Comparison of ENCODE assay signal across 12 cellular contexts in genomic region chr20:57326667-57327455, GRCh38. TPM values are rescaled to one million over a fixed set of nuclear protein-coding genes. Genes with fewer than 3 reads are reported as not detected.
DNase-seq lines count a peak whose midpoint lies in the region; ATAC-seq and TF ChIP-seq lines count a peak whose summit lies in the region.
"Had no signal": no experiment of that assay in that cellular context is flagged by ENCODE, and none has a peak within 500 bp of the region (broad histone marks: within the 10 kb centered on the region; RNA-seq: fewer than 3 reads in every experiment).

No MANE protein-coding gene starts in this region.

- ATAC-seq in GM18498 (IDR thresholded peaks at IDR 0.05; ENCODE audit: unreplicated experiment), result no peak
- ATAC-seq: sciatic nerve had no signal

- intact Hi-C loops in colonic mucosa (cut with DNase I) (no loop called here), prostate gland (cut with DNase I) (no loop called here)

- H3K9me3 ChIP-seq in HEK293 (ENCODE audit: control insufficient read depth, insufficient read depth, low read depth, low read length) (no peaks in the 10 kb centered on the region), colonic mucosa (no peaks in the 10 kb centered on the region), prostate gland (no peaks in the 10 kb centered on the region), tibial nerve (no peaks in the 10 kb centered on the region)
- H3K9me3 ChIP-seq: upper lobe of left lung had no signal

- peak; percentile 34 for DNase-seq in NCI-H2107 (lab: John Stamatoyannopoulos, UW)
- peak; percentile 51 for DNase-seq in colonic mucosa
- peak; percentile 62 for DNase-seq in prostate gland (ENCODE audit: low spot score)
- no peak for DNase-seq in activated CD4-positive, alpha-beta T cell treated with anti-CD3 and anti-CD28 coated beads for 48 hours
- no peak for DNase-seq in tibial nerve (ENCODE audit: low spot score in 2 of 2)
- DNase-seq: effector memory CD4-positive, alpha-beta T cell had no signal

- TF ChIP-seq EP300 in tibial nerve (IDR thresholded peaks at IDR 0.05), result no peak

- CTCF ChIA-PET in HEK293 (lab: Yijun Ruan, JAX), result interaction anchor here (0.7 kb wide), 1 partner anchor 289 kb away, joined by 3 read pairs; no protein-coding TSS in a partner anchor

- no peaks in the 10 kb centered on the region for H3K36me3 ChIP-seq in HEK293 (ENCODE audit: control insufficient read depth in 2 of 2, insufficient read depth in 1 of 2, low read length in 2 of 2)
- H3K36me3 ChIP-seq in colonic mucosa, result no peaks in the 10 kb centered on the region
- H3K36me3 ChIP-seq in prostate gland, result no peaks in the 10 kb centered on the region
- H3K36me3 ChIP-seq in tibial nerve, result no peaks in the 10 kb centered on the region
- H3K36me3 ChIP-seq: upper lobe of left lung had no signal

- POLR2A ChIA-PET in HEK293 (lab: Yijun Ruan, JAX), result no interaction called here

- H3K4me3 ChIP-seq in HEK293 (ENCODE audit: low read depth, low read length), result no peak overlapping the region
- no peak overlapping the region for H3K4me3 ChIP-seq in colonic mucosa
- no peak overlapping the region for H3K4me3 ChIP-seq in prostate gland
- H3K4me3 ChIP-seq in tibial nerve, result no peak overlapping the region
- H3K4me3 ChIP-seq: upper lobe of left lung had no signal

- H3K27me3 ChIP-seq in colonic mucosa (no peaks in the 10 kb centered on the region), prostate gland (replicated peaks; ENCODE audit: insufficient read depth) (no peaks in the 10 kb centered on the region), tibial nerve (peaks cover 0 to 8% of the 10 kb centered on the region in 2 donors)
- H3K27me3 ChIP-seq: upper lobe of left lung had no signal

- 35% methylated on average over 8 of the region's 8 CpGs for WGBS in prostate gland
- 67 to 71% methylated on average over 8 of the region's 8 CpGs for WGBS in tibial nerve, 2 donors

- no peak overlapping the region for H3K9ac ChIP-seq in colonic mucosa (ENCODE audit: low read depth in 2 of 2, low read length in 2 of 2)

- TF ChIP-seq CTCF in HEK293 (tag by site-specific recombination; IDR thresholded peaks at IDR 0.05) (no peak), colonic mucosa (IDR thresholded peaks at IDR 0.05) (no peak), prostate gland (IDR thresholded peaks at IDR 0.05) (no peak), tibial nerve (IDR thresholded peaks at IDR 0.05) (no peak)

- no peak for TF ChIP-seq POLR2A in prostate gland (IDR thresholded peaks at IDR 0.05)
- TF ChIP-seq POLR2A in tibial nerve (IDR thresholded peaks at IDR 0.05), result no peak

- no peaks in the 10 kb centered on the region for H3K4me1 ChIP-seq in HEK293 (ENCODE audit: control insufficient read depth, insufficient read depth, low read length)
- H3K4me1 ChIP-seq in colonic mucosa, result no peaks in the 10 kb centered on the region
- H3K4me1 ChIP-seq in prostate gland (replicated peaks), result no peaks in the 10 kb centered on the region
- H3K4me1 ChIP-seq in tibial nerve, result peaks cover 0 to 5% (median 0%) of the 10 kb centered on the region in 4 donors

- no peak overlapping the region for H3K27ac ChIP-seq in HEK293 (ENCODE audit: extremely low read depth, low read depth, low read length)
- H3K27ac ChIP-seq in colonic mucosa, result no peak overlapping the region
- no peak overlapping the region for H3K27ac ChIP-seq in prostate gland
- H3K27ac ChIP-seq in tibial nerve, result no peak overlapping the region
- H3K27ac ChIP-seq: upper lobe of left lung had no signal

TF ChIP-seq in HEK293, 187 proteins besides CTCF, POLR2A, EP300 and RAD21:
- TF ChIP-seq, protein P1, sequence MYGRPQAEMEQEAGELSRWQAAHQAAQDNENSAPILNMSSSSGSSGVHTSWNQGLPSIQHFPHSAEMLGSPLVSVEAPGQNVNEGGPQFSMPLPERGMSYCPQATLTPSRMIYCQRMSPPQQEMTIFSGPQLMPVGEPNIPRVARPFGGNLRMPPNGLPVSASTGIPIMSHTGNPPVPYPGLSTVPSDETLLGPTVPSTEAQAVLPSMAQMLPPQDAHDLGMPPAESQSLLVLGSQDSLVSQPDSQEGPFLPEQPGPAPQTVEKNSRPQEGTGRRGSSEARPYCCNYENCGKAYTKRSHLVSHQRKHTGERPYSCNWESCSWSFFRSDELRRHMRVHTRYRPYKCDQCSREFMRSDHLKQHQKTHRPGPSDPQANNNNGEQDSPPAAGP (tag by site-specific recombination; IDR thresholded peaks at IDR 0.05), result 0 out of 2 replicates have a peak, but pooled peaks have one; percentile 38
- TF ChIP-seq PRDM1 (tag by site-specific recombination; IDR thresholded peaks at IDR 0.05) (peak; percentile 43; the same call in 1 of the 2 replicates), SP7 (tag by site-specific recombination; IDR thresholded peaks at IDR 0.05) (peak; percentile 56), ZBTB17 (tag by site-specific recombination; IDR thresholded peaks at IDR 0.05) (no peak), ZNF791 (tag by site-specific recombination; IDR thresholded peaks at IDR 0.05) (no peak), ZIC2 (tag by site-specific recombination; IDR thresholded peaks at IDR 0.05) (peak; percentile 86)
- TF ChIP-seq, protein P2, sequence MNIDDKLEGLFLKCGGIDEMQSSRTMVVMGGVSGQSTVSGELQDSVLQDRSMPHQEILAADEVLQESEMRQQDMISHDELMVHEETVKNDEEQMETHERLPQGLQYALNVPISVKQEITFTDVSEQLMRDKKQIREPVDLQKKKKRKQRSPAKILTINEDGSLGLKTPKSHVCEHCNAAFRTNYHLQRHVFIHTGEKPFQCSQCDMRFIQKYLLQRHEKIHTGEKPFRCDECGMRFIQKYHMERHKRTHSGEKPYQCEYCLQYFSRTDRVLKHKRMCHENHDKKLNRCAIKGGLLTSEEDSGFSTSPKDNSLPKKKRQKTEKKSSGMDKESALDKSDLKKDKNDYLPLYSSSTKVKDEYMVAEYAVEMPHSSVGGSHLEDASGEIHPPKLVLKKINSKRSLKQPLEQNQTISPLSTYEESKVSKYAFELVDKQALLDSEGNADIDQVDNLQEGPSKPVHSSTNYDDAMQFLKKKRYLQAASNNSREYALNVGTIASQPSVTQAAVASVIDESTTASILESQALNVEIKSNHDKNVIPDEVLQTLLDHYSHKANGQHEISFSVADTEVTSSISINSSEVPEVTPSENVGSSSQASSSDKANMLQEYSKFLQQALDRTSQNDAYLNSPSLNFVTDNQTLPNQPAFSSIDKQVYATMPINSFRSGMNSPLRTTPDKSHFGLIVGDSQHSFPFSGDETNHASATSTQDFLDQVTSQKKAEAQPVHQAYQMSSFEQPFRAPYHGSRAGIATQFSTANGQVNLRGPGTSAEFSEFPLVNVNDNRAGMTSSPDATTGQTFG (tag by site-specific recombination; IDR thresholded peaks at IDR 0.05; ENCODE audit: borderline replicate concordance), result no peak

RNA-seq across cellular contexts. Expression of gene SPO11, which starts 2.7 kb away (rescaled TPM):
- total RNA-seq in colonic mucosa (not detected), prostate gland (1 to 10 TPM in 1 of 2 donors, not detected in 1; 2.6 TPM), tibial nerve (not detected)
- total RNA-seq: mononuclear cell; sciatic nerve; T-helper 1 cell treated with Interleukin-12 subunit alpha and Interleukin-12 subunit beta and Interleukin-4 antibody, amounts not matched to agents 30 ng/mL and 1 ng/mL, for 36 hours; upper lobe of left lung had no signal

RNA-seq across cellular contexts. Expression of gene RAE1, which starts 24.2 kb away (rescaled TPM):
- total RNA-seq in colonic mucosa (10 to 100 TPM; 20.3 to 29.3 TPM), prostate gland (10 to 100 TPM; 21.7 to 49.9 TPM), tibial nerve (10 to 100 TPM; 12.6 to 20.9 (median 19.0) TPM)

Comparison
In these comparisons a context has a peak if more than half of its experiments do, and no peak if none do; other contexts are left out.
1. DNase-seq: peak in NCI-H2107 (single experiment), colonic mucosa (single experiment) and prostate gland (single experiment); none in activated CD4-positive, alpha-beta T cell treated with anti-CD3 and anti-CD28 coated beads for 48 hours (single experiment) and tibial nerve (0 of 2).